In genomic region chr6:168666170-168666569, GRCh38 we compare ENCODE assay signal across 18 cellular contexts.
"Had no signal": no experiment of that assay in that cellular context is flagged by ENCODE, and none has a peak within 500 bp of the region (broad histone marks: within the 10 kb centered on the region; RNA-seq: fewer than 3 reads in every experiment).

No MANE protein-coding gene starts in this region.

- H3K4me1 ChIP-seq: lower lobe of right lung, spleen had no signal

- H3K9me3 Mint-ChIP-seq: activated naive CD8-positive, alpha-beta T cell treated with anti-CD3 and anti-CD28 coated beads, Interleukin-2, amount 50 U/mL, for 24 hours; endodermal cell had no signal

- H3K4me3 Mint-ChIP-seq: activated naive CD8-positive, alpha-beta T cell treated with anti-CD3 and anti-CD28 coated beads, Interleukin-2, amount 50 U/mL, for 24 hours; endodermal cell; naive thymus-derived CD4-positive, alpha-beta T cell had no signal

- H3K9me3 ChIP-seq: lower lobe of right lung, spleen had no signal

- H3K27ac Mint-ChIP-seq: activated naive CD8-positive, alpha-beta T cell treated with anti-CD3 and anti-CD28 coated beads, Interleukin-2, amount 50 U/mL, for 24 hours; endodermal cell; naive thymus-derived CD4-positive, alpha-beta T cell had no signal

- ATAC-seq: activated naive CD8-positive, alpha-beta T cell treated with anti-CD3 and anti-CD28 coated beads, Interleukin-2, amount 50 U/mL, for 24 hours; lower lobe of right lung; naive thymus-derived CD4-positive, alpha-beta T cell had no signal

- DNase-seq: activated CD4-positive, alpha-beta T cell treated with anti-CD3 and anti-CD28 coated beads for 4 hours; activated CD4-positive, alpha-beta T cell treated with anti-CD3 and anti-CD28 coated beads, Interleukin-2, amount 50 U/mL, for 48 hours; activated CD4-positive, CD25-positive, alpha-beta regulatory T cell; activated CD8-positive, alpha-beta memory T cell treated with anti-CD3 and anti-CD28 coated beads, Interleukin-2, amount 50 U/mL, for 48 hours; activated effector memory CD4-positive, alpha-beta T cell treated with anti-CD3 and anti-CD28 coated beads, Interleukin-2, amount 50 U/mL, for 16 hours; activated naive CD4-positive, alpha-beta T cell treated with anti-CD3 and anti-CD28 coated beads, Interleukin-2, amount 50 U/mL, for 16 hours; activated naive CD8-positive, alpha-beta T cell treated with anti-CD3 and anti-CD28 coated beads, Interleukin-2, amount 50 U/mL, for 24 hours; cerebellar nuclear complex; endodermal cell; erythroblast; hippocampal formation; lower lobe of right lung; naive thymus-derived CD4-positive, alpha-beta T cell; spleen; stimulated activated CD4-positive, alpha-beta T cell treated with anti-CD3 and anti-CD28 coated beads, Interleukin-4, amount 100 ng/mL, for 1 hour; stimulated activated naive CD4-positive, alpha-beta T cell treated with Interleukin-2 at 50 U/mL for 16 hours; T-helper 9 cell had no signal

- H3K4me1 Mint-ChIP-seq: activated naive CD8-positive, alpha-beta T cell treated with anti-CD3 and anti-CD28 coated beads, Interleukin-2, amount 50 U/mL, for 24 hours had no signal

- H3K27ac ChIP-seq: coronary artery, lower lobe of right lung, spleen had no signal
